In the genomic region with DNA sequence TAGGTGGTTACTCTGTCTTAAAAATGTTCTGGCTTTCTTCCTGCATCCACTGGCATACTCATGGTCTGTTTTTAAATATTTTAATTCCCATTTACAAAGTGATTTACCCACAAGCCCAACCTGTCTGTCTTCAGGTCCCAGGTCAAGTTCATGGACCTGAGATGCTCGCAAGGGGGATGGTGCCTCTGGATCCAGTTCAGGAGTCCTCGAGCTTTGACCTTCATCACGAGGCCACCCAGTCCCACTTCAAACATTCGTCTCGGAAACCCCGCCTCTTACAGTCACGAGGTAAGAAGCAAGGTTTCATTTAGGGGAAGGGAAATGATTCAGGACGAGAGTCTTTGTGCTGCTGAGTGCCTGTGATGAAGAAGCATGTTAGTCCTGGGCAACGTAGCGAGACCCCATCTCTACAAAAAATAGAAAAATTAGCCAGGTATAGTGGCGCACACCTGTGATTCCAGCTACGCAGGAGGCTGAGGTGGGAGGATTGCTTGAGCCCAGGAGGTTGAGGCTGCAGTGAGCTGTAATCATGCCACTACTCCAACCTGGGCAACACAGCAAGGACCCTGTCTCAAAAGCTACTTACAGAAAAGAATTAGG, we compare ENCODE assay signal across 1 cellular context.
A peak's percentile ranks its signal among the peaks of the same experiment; 100 is the strongest.
TF ChIP-seq lines count a peak whose summit lies in the region.

No MANE protein-coding gene starts in this region.

TF ChIP-seq in HepG2, 621 proteins besides CTCF, POLR2A, EP300 and RAD21 (continued from another document):
- TF ChIP-seq, protein P1, sequence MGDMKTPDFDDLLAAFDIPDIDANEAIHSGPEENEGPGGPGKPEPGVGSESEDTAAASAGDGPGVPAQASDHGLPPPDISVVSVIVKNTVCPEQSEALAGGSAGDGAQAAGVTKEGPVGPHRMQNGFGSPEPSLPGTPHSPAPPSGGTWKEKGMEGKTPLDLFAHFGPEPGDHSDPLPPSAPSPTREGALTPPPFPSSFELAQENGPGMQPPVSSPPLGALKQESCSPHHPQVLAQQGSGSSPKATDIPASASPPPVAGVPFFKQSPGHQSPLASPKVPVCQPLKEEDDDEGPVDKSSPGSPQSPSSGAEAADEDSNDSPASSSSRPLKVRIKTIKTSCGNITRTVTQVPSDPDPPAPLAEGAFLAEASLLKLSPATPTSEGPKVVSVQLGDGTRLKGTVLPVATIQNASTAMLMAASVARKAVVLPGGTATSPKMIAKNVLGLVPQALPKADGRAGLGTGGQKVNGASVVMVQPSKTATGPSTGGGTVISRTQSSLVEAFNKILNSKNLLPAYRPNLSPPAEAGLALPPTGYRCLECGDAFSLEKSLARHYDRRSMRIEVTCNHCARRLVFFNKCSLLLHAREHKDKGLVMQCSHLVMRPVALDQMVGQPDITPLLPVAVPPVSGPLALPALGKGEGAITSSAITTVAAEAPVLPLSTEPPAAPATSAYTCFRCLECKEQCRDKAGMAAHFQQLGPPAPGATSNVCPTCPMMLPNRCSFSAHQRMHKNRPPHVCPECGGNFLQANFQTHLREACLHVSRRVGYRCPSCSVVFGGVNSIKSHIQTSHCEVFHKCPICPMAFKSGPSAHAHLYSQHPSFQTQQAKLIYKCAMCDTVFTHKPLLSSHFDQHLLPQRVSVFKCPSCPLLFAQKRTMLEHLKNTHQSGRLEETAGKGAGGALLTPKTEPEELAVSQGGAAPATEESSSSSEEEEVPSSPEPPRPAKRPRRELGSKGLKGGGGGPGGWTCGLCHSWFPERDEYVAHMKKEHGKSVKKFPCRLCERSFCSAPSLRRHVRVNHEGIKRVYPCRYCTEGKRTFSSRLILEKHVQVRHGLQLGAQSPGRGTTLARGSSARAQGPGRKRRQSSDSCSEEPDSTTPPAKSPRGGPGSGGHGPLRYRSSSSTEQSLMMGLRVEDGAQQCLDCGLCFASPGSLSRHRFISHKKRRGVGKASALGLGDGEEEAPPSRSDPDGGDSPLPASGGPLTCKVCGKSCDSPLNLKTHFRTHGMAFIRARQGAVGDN (CRISPR knock-in tag; IDR thresholded peaks at IDR 0.05): peak; percentile 41; the same call in 1 of the 2 replicates
- TF ChIP-seq, protein P2, sequence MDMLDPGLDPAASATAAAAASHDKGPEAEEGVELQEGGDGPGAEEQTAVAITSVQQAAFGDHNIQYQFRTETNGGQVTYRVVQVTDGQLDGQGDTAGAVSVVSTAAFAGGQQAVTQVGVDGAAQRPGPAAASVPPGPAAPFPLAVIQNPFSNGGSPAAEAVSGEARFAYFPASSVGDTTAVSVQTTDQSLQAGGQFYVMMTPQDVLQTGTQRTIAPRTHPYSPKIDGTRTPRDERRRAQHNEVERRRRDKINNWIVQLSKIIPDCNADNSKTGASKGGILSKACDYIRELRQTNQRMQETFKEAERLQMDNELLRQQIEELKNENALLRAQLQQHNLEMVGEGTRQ (IDR thresholded peaks at IDR 0.05; ENCODE audit: low read depth, low read length): 0 out of 2 replicates have a peak, but pooled peaks have one; percentile 30
- TF ChIP-seq, protein P2 (CRISPR knock-in tag; IDR thresholded peaks at IDR 0.05; ENCODE audit: borderline replicate concordance): peak; percentile 54; the same call in 1 of the 2 replicates
- TF ChIP-seq ZNF225 (CRISPR knock-in tag; IDR thresholded peaks at IDR 0.05) (no peak), ZNF605 (CRISPR knock-in tag; IDR thresholded peaks at IDR 0.05) (peak; percentile 29; the same call in 1 of the 2 replicates), ZNF550 (CRISPR knock-in tag; IDR thresholded peaks at IDR 0.05; ENCODE audit: borderline replicate concordance) (no peak), ZNF607 (CRISPR knock-in tag; IDR thresholded peaks at IDR 0.05; ENCODE audit: borderline replicate concordance) (peak; percentile 67; the same call in 1 of the 2 replicates), NKX3-1 (CRISPR knock-in tag; IDR thresholded peaks at IDR 0.05) (no peak), ZBTB7B (CRISPR knock-in tag; IDR thresholded peaks at IDR 0.05) (no peak), SP1 (IDR thresholded peaks at IDR 0.05) (no peak), SP1 (CRISPR knock-in tag; IDR thresholded peaks at IDR 0.05) (no peak), KLF9 (CRISPR knock-in tag; IDR thresholded peaks at IDR 0.05; ENCODE audit: low read depth) (no peak), ZMYM3 (CRISPR knock-in tag; IDR thresholded peaks at IDR 0.05) (peak; percentile 80), YEATS2 (CRISPR knock-in tag; IDR thresholded peaks at IDR 0.05; ENCODE audit: borderline replicate concordance) (peak; percentile 47; the same call in 1 of the 2 replicates), HNRNPL (IDR thresholded peaks at IDR 0.05; ENCODE audit: low read depth, low read length) (no peak), JUNB (CRISPR knock-in tag; IDR thresholded peaks at IDR 0.05; ENCODE audit: borderline replicate concordance) (no peak), PTBP1 (IDR thresholded peaks at IDR 0.05; ENCODE audit: low read depth, low read length, poor library complexity, severe bottlenecking) (no peak), ZNF224 (CRISPR knock-in tag; IDR thresholded peaks at IDR 0.05) (no peak), ZNF264 (CRISPR knock-in tag; IDR thresholded peaks at IDR 0.05) (no peak), NR2F1 (CRISPR knock-in tag; IDR thresholded peaks at IDR 0.05) (peak; percentile 90 to 94), ZFP1 (CRISPR knock-in tag; IDR thresholded peaks at IDR 0.05) (0 out of 2 replicates have a peak, but pooled peaks have one; percentile 30)
- TF ChIP-seq, protein P3, sequence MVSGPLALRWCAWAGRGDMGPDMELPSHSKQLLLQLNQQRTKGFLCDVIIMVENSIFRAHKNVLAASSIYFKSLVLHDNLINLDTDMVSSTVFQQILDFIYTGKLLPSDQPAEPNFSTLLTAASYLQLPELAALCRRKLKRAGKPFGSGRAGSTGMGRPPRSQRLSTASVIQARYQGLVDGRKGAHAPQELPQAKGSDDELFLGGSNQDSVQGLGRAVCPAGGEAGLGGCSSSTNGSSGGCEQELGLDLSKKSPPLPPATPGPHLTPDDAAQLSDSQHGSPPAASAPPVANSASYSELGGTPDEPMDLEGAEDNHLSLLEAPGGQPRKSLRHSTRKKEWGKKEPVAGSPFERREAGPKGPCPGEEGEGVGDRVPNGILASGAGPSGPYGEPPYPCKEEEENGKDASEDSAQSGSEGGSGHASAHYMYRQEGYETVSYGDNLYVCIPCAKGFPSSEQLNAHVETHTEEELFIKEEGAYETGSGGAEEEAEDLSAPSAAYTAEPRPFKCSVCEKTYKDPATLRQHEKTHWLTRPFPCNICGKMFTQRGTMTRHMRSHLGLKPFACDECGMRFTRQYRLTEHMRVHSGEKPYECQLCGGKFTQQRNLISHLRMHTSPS (CRISPR knock-in tag; IDR thresholded peaks at IDR 0.05; ENCODE audit: low read depth): no peak
- TF ChIP-seq, protein P4, sequence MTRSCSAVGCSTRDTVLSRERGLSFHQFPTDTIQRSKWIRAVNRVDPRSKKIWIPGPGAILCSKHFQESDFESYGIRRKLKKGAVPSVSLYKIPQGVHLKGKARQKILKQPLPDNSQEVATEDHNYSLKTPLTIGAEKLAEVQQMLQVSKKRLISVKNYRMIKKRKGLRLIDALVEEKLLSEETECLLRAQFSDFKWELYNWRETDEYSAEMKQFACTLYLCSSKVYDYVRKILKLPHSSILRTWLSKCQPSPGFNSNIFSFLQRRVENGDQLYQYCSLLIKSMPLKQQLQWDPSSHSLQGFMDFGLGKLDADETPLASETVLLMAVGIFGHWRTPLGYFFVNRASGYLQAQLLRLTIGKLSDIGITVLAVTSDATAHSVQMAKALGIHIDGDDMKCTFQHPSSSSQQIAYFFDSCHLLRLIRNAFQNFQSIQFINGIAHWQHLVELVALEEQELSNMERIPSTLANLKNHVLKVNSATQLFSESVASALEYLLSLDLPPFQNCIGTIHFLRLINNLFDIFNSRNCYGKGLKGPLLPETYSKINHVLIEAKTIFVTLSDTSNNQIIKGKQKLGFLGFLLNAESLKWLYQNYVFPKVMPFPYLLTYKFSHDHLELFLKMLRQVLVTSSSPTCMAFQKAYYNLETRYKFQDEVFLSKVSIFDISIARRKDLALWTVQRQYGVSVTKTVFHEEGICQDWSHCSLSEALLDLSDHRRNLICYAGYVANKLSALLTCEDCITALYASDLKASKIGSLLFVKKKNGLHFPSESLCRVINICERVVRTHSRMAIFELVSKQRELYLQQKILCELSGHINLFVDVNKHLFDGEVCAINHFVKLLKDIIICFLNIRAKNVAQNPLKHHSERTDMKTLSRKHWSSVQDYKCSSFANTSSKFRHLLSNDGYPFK (CRISPR knock-in tag; IDR thresholded peaks at IDR 0.05; ENCODE audit: borderline replicate concordance): no peak
- TF ChIP-seq, protein P5, sequence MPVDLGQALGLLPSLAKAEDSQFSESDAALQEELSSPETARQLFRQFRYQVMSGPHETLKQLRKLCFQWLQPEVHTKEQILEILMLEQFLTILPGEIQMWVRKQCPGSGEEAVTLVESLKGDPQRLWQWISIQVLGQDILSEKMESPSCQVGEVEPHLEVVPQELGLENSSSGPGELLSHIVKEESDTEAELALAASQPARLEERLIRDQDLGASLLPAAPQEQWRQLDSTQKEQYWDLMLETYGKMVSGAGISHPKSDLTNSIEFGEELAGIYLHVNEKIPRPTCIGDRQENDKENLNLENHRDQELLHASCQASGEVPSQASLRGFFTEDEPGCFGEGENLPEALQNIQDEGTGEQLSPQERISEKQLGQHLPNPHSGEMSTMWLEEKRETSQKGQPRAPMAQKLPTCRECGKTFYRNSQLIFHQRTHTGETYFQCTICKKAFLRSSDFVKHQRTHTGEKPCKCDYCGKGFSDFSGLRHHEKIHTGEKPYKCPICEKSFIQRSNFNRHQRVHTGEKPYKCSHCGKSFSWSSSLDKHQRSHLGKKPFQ (CRISPR knock-in tag; IDR thresholded peaks at IDR 0.05; ENCODE audit: insufficient replicate concordance): no peak
- TF ChIP-seq, protein P6, sequence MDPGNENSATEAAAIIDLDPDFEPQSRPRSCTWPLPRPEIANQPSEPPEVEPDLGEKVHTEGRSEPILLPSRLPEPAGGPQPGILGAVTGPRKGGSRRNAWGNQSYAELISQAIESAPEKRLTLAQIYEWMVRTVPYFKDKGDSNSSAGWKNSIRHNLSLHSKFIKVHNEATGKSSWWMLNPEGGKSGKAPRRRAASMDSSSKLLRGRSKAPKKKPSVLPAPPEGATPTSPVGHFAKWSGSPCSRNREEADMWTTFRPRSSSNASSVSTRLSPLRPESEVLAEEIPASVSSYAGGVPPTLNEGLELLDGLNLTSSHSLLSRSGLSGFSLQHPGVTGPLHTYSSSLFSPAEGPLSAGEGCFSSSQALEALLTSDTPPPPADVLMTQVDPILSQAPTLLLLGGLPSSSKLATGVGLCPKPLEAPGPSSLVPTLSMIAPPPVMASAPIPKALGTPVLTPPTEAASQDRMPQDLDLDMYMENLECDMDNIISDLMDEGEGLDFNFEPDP (CRISPR knock-in tag; conservative IDR thresholded peaks at IDR 0.05): no peak
- TF ChIP-seq, protein P7, sequence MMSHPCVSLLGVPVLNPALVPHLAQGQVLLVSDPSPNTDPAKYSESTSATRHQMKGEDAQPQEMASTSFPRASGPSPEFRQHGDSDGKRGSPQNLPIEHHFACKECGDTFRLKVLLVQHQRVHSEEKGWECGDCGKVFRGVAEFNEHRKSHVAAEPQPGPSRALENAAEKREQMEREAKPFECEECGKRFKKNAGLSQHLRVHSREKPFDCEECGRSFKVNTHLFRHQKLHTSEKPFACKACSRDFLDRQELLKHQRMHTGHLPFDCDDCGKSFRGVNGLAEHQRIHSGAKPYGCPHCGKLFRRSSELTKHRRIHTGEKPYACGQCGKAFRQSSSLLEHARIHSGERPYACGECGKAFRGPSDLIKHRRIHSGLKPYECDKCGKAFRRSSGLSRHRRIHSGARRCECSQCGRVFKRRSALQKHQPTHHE (CRISPR knock-in tag; IDR thresholded peaks at IDR 0.05; ENCODE audit: borderline replicate concordance): no peak
- TF ChIP-seq, protein P8, sequence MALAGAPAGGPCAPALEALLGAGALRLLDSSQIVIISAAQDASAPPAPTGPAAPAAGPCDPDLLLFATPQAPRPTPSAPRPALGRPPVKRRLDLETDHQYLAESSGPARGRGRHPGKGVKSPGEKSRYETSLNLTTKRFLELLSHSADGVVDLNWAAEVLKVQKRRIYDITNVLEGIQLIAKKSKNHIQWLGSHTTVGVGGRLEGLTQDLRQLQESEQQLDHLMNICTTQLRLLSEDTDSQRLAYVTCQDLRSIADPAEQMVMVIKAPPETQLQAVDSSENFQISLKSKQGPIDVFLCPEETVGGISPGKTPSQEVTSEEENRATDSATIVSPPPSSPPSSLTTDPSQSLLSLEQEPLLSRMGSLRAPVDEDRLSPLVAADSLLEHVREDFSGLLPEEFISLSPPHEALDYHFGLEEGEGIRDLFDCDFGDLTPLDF (CRISPR knock-in tag; IDR thresholded peaks at IDR 0.05): no peak
